18 cellular contexts compared by ENCODE assay signal in the genomic region with DNA sequence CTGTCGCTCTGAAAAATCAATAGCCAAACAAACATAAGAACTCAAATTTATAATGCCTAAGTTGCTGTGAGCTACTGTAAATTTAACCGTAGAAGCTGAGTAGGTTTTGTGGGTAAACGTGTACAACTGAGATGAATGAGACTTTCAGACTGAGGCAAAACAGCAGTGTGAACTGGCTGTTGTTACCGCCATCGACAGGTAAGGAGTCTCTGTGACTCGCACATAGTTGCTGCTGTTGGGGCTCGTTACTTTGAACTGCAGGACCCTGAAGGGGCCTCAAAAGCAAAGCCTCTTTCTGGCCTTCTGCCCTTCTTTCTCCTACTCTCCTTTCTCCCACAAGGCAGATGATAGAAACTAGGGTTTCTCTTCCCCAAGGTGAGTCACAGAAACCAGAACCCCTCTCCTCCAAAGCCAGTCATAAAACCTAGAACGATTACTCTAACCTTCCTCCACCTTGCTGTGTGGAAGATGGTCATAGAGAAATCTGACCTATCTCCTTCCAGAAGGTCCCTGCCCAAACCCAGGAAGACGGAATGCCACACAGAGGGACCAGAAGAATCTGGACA.
DNase-seq lines count a peak whose midpoint lies in the region; ATAC-seq and TF ChIP-seq lines count a peak whose summit lies in the region.
"Had no signal": no experiment of that assay in that cellular context is flagged by ENCODE, and none has a peak within 500 bp of the region (broad histone marks: within the 10 kb centered on the region; RNA-seq: fewer than 3 reads in every experiment).

No MANE protein-coding gene starts in this region.

- H3K79me2 ChIP-seq in H9 (ENCODE audit: insufficient read depth, low read length): no peaks in the 10 kb centered on the region; the same call in 1 of the 2 replicates

- H3K18ac ChIP-seq in H9 (ENCODE audit: insufficient read length, low read depth, low read length): no peak overlapping the region

- H2BK120ac ChIP-seq in H9 (ENCODE audit: low read depth, low read length, poor library complexity, severe bottlenecking): no peak overlapping the region

- no peak overlapping the region for H2AFZ ChIP-seq in H9 (ENCODE audit: low read length)

- H4K8ac ChIP-seq in H9 (replicated peaks; ENCODE audit: insufficient read length, low read depth, low read length): no peak overlapping the region

- no peak overlapping the region for H2BK20ac ChIP-seq in H9 (ENCODE audit: low read depth, low read length, poor library complexity, severe bottlenecking)

- H3K36me3 ChIP-seq in thyroid gland: no peaks in the 10 kb centered on the region
- H3K36me3 ChIP-seq: HAP-1, SJSA1 had no signal

- H3K56ac ChIP-seq in H9 (ENCODE audit: insufficient read length, low read depth, low read length): no peak overlapping the region

- H3K9ac ChIP-seq in H9 (ENCODE audit: extremely low read depth, insufficient read length, low read length): no peak overlapping the region
- H3K9ac ChIP-seq: KMS-11 had no signal

- H2BK12ac ChIP-seq in H9 (ENCODE audit: insufficient read length, low read depth, low read length): no peak overlapping the region

- H2BK15ac ChIP-seq in H9 (ENCODE audit: low read depth, low read length): 0 out of 2 replicates have a peak overlapping the region, but pooled peaks have one; percentile 10

- no peak overlapping the region for H2BK5ac ChIP-seq in H9 (ENCODE audit: insufficient read length, low read length)

- H3K27ac Mint-ChIP-seq in H9 (peak overlapping the region in 1 of 3 experiments; percentile 72; a peak in 3 of 7 replicates), immature natural killer cell (no peak overlapping the region)
- no peak overlapping the region for H3K27ac Mint-ChIP-seq in activated T-helper 17 cell treated with anti-CD3 and anti-CD28 coated beads, Interleukin-2, amount 50 U/mL, for 72 hours
- H3K27ac Mint-ChIP-seq: B cell, CD14-positive monocyte had no signal

- no peak overlapping the region for H3K23ac ChIP-seq in H9 (ENCODE audit: insufficient read length, low read depth, low read length)

- H3K27ac ChIP-seq in H9 (ENCODE audit: insufficient read length, low read depth, low read length) (no peak overlapping the region), thyroid gland (no peak overlapping the region)
- H3K27ac ChIP-seq: A549, KMS-11, SJSA1 had no signal

- no peaks in the 10 kb centered on the region for H3K9me3 Mint-ChIP-seq in H9
- H3K9me3 Mint-ChIP-seq in activated T-helper 17 cell treated with anti-CD3 and anti-CD28 coated beads, Interleukin-2, amount 50 U/mL, for 72 hours: peaks cover 20% of the 10 kb centered on the region
- peaks cover 9 to 59% (median 20%) of the 10 kb centered on the region in 6 donors for H3K9me3 Mint-ChIP-seq in immature natural killer cell

- no peaks in the 10 kb centered on the region for H3K9me3 ChIP-seq in H9 (ENCODE audit: control insufficient read depth, low read depth, low read length)
- H3K9me3 ChIP-seq in thyroid gland: no peaks in the 10 kb centered on the region
- H3K9me3 ChIP-seq: A549, HAP-1, SJSA1 had no signal

- peaks cover 11% of the 10 kb centered on the region for H3K4me1 ChIP-seq in H9 (ENCODE audit: insufficient read depth, low read length)
- H3K4me1 ChIP-seq in thyroid gland: no peaks in the 10 kb centered on the region
- H3K4me1 ChIP-seq: A549, SJSA1 had no signal

- no peaks in the 10 kb centered on the region for H4K20me1 ChIP-seq in H9 (ENCODE audit: control insufficient read depth, insufficient read depth, insufficient read length)

- no peak overlapping the region for H3T11ph ChIP-seq in H9 (ENCODE audit: low read length)

- H3K27me3 Mint-ChIP-seq in H9 (ENCODE audit: low read depth) (no peaks in the 10 kb centered on the region), immature natural killer cell (ENCODE audit: low read depth in 3 of 3) (peaks cover 0 to 3% (median 2%) of the 10 kb centered on the region in 3 donors)
- H3K27me3 Mint-ChIP-seq in activated T-helper 17 cell treated with anti-CD3 and anti-CD28 coated beads, Interleukin-2, amount 50 U/mL, for 72 hours: no peaks in the 10 kb centered on the region
- H3K27me3 Mint-ChIP-seq: B cell had no signal

- peaks cover 45 to 51% of the 10 kb centered on the region in 2 experiments for H3K4me1 Mint-ChIP-seq in H9
- no peaks in the 10 kb centered on the region for H3K4me1 Mint-ChIP-seq in activated T-helper 17 cell treated with anti-CD3 and anti-CD28 coated beads, Interleukin-2, amount 50 U/mL, for 72 hours
- H3K4me1 Mint-ChIP-seq in immature natural killer cell: no peaks in the 10 kb centered on the region
- H3K4me1 Mint-ChIP-seq: B cell, CD14-positive monocyte had no signal

- H3K27me3 ChIP-seq in H9 (ENCODE audit: insufficient read depth, low read length): no peaks in the 10 kb centered on the region
- no peaks in the 10 kb centered on the region for H3K27me3 ChIP-seq in thyroid gland
- H3K27me3 ChIP-seq: SJSA1 had no signal

- TF ChIP-seq POLR2A in thyroid gland (IDR thresholded peaks at IDR 0.05): no peak

- DNase-seq in GM12865 (ENCODE audit: low read depth): peak; percentile 49
- no peak for DNase-seq in H9
- DNase-seq in islet precursor cell: peak; percentile 57
- DNase-seq in thyroid gland: no peak
- DNase-seq in immature natural killer cell: no peak
- DNase-seq in DMS153 (lab: John Stamatoyannopoulos, UW): no peak
- DNase-seq: IMR-90, NCI-H1105, NCI-H2029 treated with DMSO at 0.1 percent for 48 hours, NCI-H526 had no signal

- H3K4me3 Mint-ChIP-seq in H9 (no peak overlapping the region), immature natural killer cell (no peak overlapping the region)
- no peak overlapping the region for H3K4me3 Mint-ChIP-seq in activated T-helper 17 cell treated with anti-CD3 and anti-CD28 coated beads, Interleukin-2, amount 50 U/mL, for 72 hours
- H3K4me3 Mint-ChIP-seq: B cell, CD14-positive monocyte had no signal

- TF ChIP-seq CTCF in GM12865 (IDR thresholded peaks at IDR 0.05; ENCODE audit: insufficient read depth, low read depth, low read length, missing control alignments): no peak
- TF ChIP-seq CTCF in H9 (conservative IDR thresholded peaks at IDR 0.05): no peak
- no peak for TF ChIP-seq CTCF in thyroid gland (IDR thresholded peaks at IDR 0.05)

- H3K36me3 Mint-ChIP-seq in H9 (ENCODE audit: insufficient read depth in 1 of 3, low read depth in 3 of 3) (no peaks in the 10 kb centered on the region), immature natural killer cell (peaks cover 0 to 5% (median 3%) of the 10 kb centered on the region in 3 donors)
- no peaks in the 10 kb centered on the region for H3K36me3 Mint-ChIP-seq in activated T-helper 17 cell treated with anti-CD3 and anti-CD28 coated beads, Interleukin-2, amount 50 U/mL, for 72 hours (ENCODE audit: low read depth)
- H3K36me3 Mint-ChIP-seq: CD14-positive monocyte had no signal

- no peaks in the 10 kb centered on the region for H3K79me1 ChIP-seq in H9 (ENCODE audit: insufficient read depth, low read depth, low read length, poor library complexity, severe bottlenecking)

- H3K4ac ChIP-seq in H9 (ENCODE audit: low read depth, low read length): no peak overlapping the region

- intact Hi-C loops in thyroid gland (cut with DNase I): no loop called here

- no peak overlapping the region for H3K4me3 ChIP-seq in GM12865 (ENCODE audit: low read depth, low read length)
- H3K4me3 ChIP-seq in thyroid gland (replicated peaks in 1 of 3): no peak overlapping the region
- H3K4me3 ChIP-seq: A549, HAP-1, SJSA1 had no signal

- ATAC-seq in activated T-helper 17 cell treated with anti-CD3 and anti-CD28 coated beads, Interleukin-2, amount 50 U/mL, for 72 hours (replicated peaks): peak; percentile 14
- ATAC-seq: A549, Right ventricle myocardium inferior had no signal

- no peak overlapping the region for H2AK5ac ChIP-seq in H9 (ENCODE audit: insufficient read length, low read length)

- H4K91ac ChIP-seq in H9 (ENCODE audit: insufficient read length, low read depth, low read length): no peak overlapping the region

- 0 out of 2 replicates have a peak overlapping the region, but pooled peaks have one; percentile 50 for H3K14ac ChIP-seq in H9 (ENCODE audit: insufficient read depth, low read length)

- H3K4me2 ChIP-seq in H9 (ENCODE audit: insufficient read depth, insufficient read length, low read length): no peak overlapping the region
- H3K4me2 ChIP-seq: A549, KMS-11 had no signal

- no peaks in the 10 kb centered on the region for H3K23me2 ChIP-seq in H9 (ENCODE audit: insufficient read length, low read depth, low read length, poor library complexity, severe bottlenecking)

- no CpG with 5 or more reads among the region's 9 CpGs for WGBS in H9 (ENCODE audit: extremely low coverage, insufficient read length, low lambda C conversion rate)
- WGBS in thyroid gland, 2 donors: 54 to 62% methylated on average over 9 of the region's 9 CpGs

- H4K5ac ChIP-seq in H9 (ENCODE audit: insufficient read length, low read depth, low read length): no peak overlapping the region

Comparison
In these comparisons a context has a peak if more than half of its experiments do, and no peak if none do; other contexts are left out.
1. DNase-seq: peak in GM12865 (single experiment) and islet precursor cell (single experiment); none in H9 (single experiment), thyroid gland (0 of 2), immature natural killer cell (0 of 3) and DMS153 (single experiment).